ENCODE assay signal across 1 cellular context in the genomic region with DNA sequence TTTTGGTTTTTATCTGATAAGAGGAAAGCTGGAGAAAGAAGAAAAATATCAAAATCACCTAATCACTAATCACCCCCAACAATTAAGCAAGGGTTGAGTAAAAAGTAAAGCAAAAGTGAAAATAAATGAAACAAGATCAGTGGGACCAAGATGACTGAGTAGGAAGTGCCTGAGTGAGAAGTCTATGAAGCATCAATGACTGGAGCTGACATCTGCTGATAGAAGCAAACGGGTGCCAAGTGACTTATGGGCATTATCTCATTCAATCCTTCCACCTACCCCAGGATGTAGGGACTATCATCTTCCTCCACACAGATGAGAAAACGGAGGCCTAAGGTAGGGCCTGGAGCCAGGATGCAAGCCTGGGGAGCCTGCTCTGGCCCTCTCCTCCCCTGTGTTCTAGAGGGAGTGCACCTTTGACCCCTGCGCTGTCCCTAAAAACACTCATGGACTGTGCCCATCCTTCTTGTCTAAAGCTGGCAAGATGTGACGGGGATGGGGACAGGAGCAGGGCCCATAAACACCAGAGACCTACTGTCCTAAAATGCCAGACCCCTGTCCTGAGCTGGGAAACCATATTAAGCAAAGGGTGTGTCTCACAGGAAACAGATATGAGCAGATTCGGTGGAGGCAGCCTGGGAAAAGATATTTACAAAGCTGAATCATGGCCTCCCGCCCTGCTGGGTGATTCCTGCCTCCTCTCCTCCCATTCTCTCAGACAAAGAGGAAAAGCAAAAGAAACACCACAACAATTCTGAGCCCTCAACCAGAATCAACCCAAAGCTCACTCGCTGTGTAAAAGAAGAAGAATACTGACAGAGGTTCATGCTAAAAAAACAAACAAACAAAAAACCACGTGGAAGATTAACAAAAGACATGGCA.
A peak's percentile ranks its signal among the peaks of the same experiment; 100 is the strongest.
TF ChIP-seq lines count a peak whose summit lies in the region.

No MANE protein-coding gene starts in this region.

TF ChIP-seq in K562, 482 proteins besides CTCF, POLR2A, EP300 and RAD21 (continued from another document):
- TF ChIP-seq, protein P1, sequence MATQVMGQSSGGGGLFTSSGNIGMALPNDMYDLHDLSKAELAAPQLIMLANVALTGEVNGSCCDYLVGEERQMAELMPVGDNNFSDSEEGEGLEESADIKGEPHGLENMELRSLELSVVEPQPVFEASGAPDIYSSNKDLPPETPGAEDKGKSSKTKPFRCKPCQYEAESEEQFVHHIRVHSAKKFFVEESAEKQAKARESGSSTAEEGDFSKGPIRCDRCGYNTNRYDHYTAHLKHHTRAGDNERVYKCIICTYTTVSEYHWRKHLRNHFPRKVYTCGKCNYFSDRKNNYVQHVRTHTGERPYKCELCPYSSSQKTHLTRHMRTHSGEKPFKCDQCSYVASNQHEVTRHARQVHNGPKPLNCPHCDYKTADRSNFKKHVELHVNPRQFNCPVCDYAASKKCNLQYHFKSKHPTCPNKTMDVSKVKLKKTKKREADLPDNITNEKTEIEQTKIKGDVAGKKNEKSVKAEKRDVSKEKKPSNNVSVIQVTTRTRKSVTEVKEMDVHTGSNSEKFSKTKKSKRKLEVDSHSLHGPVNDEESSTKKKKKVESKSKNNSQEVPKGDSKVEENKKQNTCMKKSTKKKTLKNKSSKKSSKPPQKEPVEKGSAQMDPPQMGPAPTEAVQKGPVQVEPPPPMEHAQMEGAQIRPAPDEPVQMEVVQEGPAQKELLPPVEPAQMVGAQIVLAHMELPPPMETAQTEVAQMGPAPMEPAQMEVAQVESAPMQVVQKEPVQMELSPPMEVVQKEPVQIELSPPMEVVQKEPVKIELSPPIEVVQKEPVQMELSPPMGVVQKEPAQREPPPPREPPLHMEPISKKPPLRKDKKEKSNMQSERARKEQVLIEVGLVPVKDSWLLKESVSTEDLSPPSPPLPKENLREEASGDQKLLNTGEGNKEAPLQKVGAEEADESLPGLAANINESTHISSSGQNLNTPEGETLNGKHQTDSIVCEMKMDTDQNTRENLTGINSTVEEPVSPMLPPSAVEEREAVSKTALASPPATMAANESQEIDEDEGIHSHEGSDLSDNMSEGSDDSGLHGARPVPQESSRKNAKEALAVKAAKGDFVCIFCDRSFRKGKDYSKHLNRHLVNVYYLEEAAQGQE (CRISPR knock-in tag; IDR thresholded peaks at IDR 0.05; ENCODE audit: low read depth), result no peak
- peak; percentile 38; the same call in 1 of the 2 replicates for TF ChIP-seq ARID1B (IDR thresholded peaks at IDR 0.05)
- TF ChIP-seq ZNF133 (CRISPR knock-in tag; IDR thresholded peaks at IDR 0.05), result no peak
- TF ChIP-seq GTF2F1 (IDR thresholded peaks at IDR 0.05; ENCODE audit: low read depth, low read length), result no peak
- TF ChIP-seq BRF1 (IDR thresholded peaks at IDR 0.05; ENCODE audit: borderline replicate concordance, extremely low read depth, insufficient read length), result no peak
- TF ChIP-seq ZNF12 (CRISPR knock-in tag; IDR thresholded peaks at IDR 0.05), result no peak
- TF ChIP-seq, protein P2, sequence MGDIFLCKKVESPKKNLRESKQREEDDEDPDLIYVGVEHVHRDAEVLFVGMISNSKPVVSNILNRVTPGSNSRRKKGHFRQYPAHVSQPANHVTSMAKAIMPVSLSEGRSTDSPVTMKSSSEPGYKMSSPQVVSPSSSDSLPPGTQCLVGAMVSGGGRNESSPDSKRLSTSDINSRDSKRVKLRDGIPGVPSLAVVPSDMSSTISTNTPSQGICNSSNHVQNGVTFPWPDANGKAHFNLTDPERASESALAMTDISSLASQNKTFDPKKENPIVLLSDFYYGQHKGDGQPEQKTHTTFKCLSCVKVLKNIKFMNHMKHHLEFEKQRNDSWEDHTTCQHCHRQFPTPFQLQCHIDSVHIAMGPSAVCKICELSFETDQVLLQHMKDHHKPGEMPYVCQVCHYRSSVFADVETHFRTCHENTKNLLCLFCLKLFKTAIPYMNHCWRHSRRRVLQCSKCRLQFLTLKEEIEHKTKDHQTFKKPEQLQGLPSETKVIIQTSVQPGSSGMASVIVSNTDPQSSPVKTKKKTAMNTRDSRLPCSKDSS (IDR thresholded peaks at IDR 0.05; ENCODE audit: low read depth, partially characterized antibody), result no peak
- no peak for TF ChIP-seq TCF7L2 (IDR thresholded peaks at IDR 0.05; ENCODE audit: low read depth, low read length)
- no peak for TF ChIP-seq MCM7 (IDR thresholded peaks at IDR 0.05)
- TF ChIP-seq POLR2G (IDR thresholded peaks at IDR 0.05; ENCODE audit: low read depth, low read length), result no peak
- TF ChIP-seq, protein P3, sequence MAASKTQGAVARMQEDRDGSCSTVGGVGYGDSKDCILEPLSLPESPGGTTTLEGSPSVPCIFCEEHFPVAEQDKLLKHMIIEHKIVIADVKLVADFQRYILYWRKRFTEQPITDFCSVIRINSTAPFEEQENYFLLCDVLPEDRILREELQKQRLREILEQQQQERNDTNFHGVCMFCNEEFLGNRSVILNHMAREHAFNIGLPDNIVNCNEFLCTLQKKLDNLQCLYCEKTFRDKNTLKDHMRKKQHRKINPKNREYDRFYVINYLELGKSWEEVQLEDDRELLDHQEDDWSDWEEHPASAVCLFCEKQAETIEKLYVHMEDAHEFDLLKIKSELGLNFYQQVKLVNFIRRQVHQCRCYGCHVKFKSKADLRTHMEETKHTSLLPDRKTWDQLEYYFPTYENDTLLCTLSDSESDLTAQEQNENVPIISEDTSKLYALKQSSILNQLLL (CRISPR knock-in tag; IDR thresholded peaks at IDR 0.05; ENCODE audit: borderline replicate concordance), result no peak
- TF ChIP-seq IRF2 (CRISPR knock-in tag; IDR thresholded peaks at IDR 0.05), result no peak
- TF ChIP-seq, protein P4, sequence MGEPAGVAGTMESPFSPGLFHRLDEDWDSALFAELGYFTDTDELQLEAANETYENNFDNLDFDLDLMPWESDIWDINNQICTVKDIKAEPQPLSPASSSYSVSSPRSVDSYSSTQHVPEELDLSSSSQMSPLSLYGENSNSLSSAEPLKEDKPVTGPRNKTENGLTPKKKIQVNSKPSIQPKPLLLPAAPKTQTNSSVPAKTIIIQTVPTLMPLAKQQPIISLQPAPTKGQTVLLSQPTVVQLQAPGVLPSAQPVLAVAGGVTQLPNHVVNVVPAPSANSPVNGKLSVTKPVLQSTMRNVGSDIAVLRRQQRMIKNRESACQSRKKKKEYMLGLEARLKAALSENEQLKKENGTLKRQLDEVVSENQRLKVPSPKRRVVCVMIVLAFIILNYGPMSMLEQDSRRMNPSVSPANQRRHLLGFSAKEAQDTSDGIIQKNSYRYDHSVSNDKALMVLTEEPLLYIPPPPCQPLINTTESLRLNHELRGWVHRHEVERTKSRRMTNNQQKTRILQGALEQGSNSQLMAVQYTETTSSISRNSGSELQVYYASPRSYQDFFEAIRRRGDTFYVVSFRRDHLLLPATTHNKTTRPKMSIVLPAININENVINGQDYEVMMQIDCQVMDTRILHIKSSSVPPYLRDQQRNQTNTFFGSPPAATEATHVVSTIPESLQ (CRISPR knock-in tag; IDR thresholded peaks at IDR 0.05), result no peak
- TF ChIP-seq ZKSCAN3 (CRISPR knock-in tag; IDR thresholded peaks at IDR 0.05), result no peak
- TF ChIP-seq SP1 (CRISPR knock-in tag; IDR thresholded peaks at IDR 0.05), result no peak
- no peak for TF ChIP-seq HIVEP1 (CRISPR knock-in tag; IDR thresholded peaks at IDR 0.05)
- no peak for TF ChIP-seq HNRNPUL1 (IDR thresholded peaks at IDR 0.05; ENCODE audit: low read length)
- TF ChIP-seq NFE2 (IDR thresholded peaks at IDR 0.05; ENCODE audit: low read depth), result peak; percentile 70
- no peak for TF ChIP-seq KLF16 (IDR thresholded peaks at IDR 0.05)
- no peak for TF ChIP-seq SIN3A (IDR thresholded peaks at IDR 0.05; ENCODE audit: borderline replicate concordance in 2 of 2, control insufficient read depth in 1 of 2, low read depth in 2 of 2, low read length in 2 of 2)
- TF ChIP-seq, protein P5, sequence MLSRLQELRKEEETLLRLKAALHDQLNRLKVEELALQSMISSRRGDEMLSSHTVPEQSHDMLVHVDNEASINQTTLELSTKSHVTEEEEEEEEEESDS (CRISPR knock-in tag; IDR thresholded peaks at IDR 0.05), result no peak
- TF ChIP-seq BHLHE40 (IDR thresholded peaks at IDR 0.05; ENCODE audit: low read length), result no peak
- TF ChIP-seq, protein P6, sequence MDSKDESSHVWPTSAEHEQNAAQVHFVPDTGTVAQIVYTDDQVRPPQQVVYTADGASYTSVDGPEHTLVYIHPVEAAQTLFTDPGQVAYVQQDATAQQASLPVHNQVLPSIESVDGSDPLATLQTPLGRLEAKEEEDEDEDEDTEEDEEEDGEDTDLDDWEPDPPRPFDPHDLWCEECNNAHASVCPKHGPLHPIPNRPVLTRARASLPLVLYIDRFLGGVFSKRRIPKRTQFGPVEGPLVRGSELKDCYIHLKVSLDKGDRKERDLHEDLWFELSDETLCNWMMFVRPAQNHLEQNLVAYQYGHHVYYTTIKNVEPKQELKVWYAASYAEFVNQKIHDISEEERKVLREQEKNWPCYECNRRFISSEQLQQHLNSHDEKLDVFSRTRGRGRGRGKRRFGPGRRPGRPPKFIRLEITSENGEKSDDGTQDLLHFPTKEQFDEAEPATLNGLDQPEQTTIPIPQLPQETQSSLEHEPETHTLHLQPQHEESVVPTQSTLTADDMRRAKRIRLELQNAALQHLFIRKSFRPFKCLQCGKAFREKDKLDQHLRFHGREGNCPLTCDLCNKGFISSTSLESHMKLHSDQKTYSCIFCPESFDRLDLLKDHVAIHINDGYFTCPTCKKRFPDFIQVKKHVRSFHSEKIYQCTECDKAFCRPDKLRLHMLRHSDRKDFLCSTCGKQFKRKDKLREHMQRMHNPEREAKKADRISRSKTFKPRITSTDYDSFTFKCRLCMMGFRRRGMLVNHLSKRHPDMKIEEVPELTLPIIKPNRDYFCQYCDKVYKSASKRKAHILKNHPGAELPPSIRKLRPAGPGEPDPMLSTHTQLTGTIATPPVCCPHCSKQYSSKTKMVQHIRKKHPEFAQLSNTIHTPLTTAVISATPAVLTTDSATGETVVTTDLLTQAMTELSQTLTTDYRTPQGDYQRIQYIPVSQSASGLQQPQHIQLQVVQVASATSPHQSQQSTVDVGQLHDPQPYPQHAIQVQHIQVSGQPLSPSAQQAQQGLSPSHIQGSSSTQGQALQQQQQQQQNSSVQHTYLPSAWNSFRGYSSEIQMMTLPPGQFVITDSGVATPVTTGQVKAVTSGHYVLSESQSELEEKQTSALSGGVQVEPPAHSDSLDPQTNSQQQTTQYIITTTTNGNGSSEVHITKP (IDR thresholded peaks at IDR 0.05; ENCODE audit: partially characterized antibody), result no peak
- TF ChIP-seq, protein P7, sequence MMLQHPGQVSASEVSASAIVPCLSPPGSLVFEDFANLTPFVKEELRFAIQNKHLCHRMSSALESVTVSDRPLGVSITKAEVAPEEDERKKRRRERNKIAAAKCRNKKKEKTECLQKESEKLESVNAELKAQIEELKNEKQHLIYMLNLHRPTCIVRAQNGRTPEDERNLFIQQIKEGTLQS (IDR thresholded peaks at IDR 0.05), result no peak
- TF ChIP-seq, protein P7 (CRISPR knock-in tag; conservative IDR thresholded peaks at IDR 0.05), result no peak
- TF ChIP-seq L3MBTL2 (IDR thresholded peaks at IDR 0.05), result peak; percentile 63; the same call in 1 of the 2 replicates
- TF ChIP-seq, protein P8, sequence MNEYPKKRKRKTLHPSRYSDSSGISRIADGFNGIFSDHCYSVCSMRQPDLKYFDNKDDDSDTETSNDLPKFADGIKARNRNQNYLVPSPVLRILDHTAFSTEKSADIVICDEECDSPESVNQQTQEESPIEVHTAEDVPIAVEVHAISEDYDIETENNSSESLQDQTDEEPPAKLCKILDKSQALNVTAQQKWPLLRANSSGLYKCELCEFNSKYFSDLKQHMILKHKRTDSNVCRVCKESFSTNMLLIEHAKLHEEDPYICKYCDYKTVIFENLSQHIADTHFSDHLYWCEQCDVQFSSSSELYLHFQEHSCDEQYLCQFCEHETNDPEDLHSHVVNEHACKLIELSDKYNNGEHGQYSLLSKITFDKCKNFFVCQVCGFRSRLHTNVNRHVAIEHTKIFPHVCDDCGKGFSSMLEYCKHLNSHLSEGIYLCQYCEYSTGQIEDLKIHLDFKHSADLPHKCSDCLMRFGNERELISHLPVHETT (CRISPR knock-in tag; conservative IDR thresholded peaks at IDR 0.05 in 1 of 2, IDR thresholded peaks at IDR 0.05 in 1 of 2), result 0 out of 4 replicates have a peak, but pooled peaks of 1 of the 2 experiments have one; percentile 39
- no peak for TF ChIP-seq MIER1 (IDR thresholded peaks at IDR 0.05; ENCODE audit: low read depth)
- TF ChIP-seq, protein P9, sequence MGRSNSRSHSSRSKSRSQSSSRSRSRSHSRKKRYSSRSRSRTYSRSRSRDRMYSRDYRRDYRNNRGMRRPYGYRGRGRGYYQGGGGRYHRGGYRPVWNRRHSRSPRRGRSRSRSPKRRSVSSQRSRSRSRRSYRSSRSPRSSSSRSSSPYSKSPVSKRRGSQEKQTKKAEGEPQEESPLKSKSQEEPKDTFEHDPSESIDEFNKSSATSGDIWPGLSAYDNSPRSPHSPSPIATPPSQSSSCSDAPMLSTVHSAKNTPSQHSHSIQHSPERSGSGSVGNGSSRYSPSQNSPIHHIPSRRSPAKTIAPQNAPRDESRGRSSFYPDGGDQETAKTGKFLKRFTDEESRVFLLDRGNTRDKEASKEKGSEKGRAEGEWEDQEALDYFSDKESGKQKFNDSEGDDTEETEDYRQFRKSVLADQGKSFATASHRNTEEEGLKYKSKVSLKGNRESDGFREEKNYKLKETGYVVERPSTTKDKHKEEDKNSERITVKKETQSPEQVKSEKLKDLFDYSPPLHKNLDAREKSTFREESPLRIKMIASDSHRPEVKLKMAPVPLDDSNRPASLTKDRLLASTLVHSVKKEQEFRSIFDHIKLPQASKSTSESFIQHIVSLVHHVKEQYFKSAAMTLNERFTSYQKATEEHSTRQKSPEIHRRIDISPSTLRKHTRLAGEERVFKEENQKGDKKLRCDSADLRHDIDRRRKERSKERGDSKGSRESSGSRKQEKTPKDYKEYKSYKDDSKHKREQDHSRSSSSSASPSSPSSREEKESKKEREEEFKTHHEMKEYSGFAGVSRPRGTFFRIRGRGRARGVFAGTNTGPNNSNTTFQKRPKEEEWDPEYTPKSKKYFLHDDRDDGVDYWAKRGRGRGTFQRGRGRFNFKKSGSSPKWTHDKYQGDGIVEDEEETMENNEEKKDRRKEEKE (IDR thresholded peaks at IDR 0.05; ENCODE audit: borderline replicate concordance in 1 of 2, control insufficient read depth in 1 of 2, low read depth in 2 of 2, low read length in 1 of 2), result no peak
- TF ChIP-seq NEUROD1 (IDR thresholded peaks at IDR 0.05; ENCODE audit: borderline replicate concordance, low read depth, low read length, partially characterized antibody), result no peak
- no peak for TF ChIP-seq TCF3 (CRISPR knock-in tag; IDR thresholded peaks at IDR 0.05)
- no peak for TF ChIP-seq BCL6 (CRISPR knock-in tag; IDR thresholded peaks at IDR 0.05)
- TF ChIP-seq ADNP (tag; IDR thresholded peaks at IDR 0.05), result no peak
- no peak for TF ChIP-seq ZNF408 (CRISPR knock-in tag; IDR thresholded peaks at IDR 0.05; ENCODE audit: low read depth)
- no peak for TF ChIP-seq ZNF830 (CRISPR knock-in tag; IDR thresholded peaks at IDR 0.05)
- no peak for TF ChIP-seq FOXP1 (CRISPR knock-in tag; IDR thresholded peaks at IDR 0.05)
- TF ChIP-seq, protein P10, sequence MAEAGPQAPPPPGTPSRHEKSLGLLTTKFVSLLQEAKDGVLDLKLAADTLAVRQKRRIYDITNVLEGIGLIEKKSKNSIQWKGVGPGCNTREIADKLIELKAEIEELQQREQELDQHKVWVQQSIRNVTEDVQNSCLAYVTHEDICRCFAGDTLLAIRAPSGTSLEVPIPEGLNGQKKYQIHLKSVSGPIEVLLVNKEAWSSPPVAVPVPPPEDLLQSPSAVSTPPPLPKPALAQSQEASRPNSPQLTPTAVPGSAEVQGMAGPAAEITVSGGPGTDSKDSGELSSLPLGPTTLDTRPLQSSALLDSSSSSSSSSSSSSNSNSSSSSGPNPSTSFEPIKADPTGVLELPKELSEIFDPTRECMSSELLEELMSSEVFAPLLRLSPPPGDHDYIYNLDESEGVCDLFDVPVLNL (CRISPR knock-in tag; IDR thresholded peaks at IDR 0.05; ENCODE audit: low read depth), result no peak
- TF ChIP-seq BMI1 (IDR thresholded peaks at IDR 0.05; ENCODE audit: low read length), result no peak
